In genomic region chr16:842061-842476, GRCh38 we compare ENCODE assay signal across 19 cellular contexts. TPM values are rescaled to one million over a fixed set of nuclear protein-coding genes. Genes with fewer than 3 reads are reported as not detected.
DNase-seq lines count a peak whose midpoint lies in the region; ATAC-seq, FAIRE-seq and TF ChIP-seq lines count a peak whose summit lies in the region.
"Had no signal": no experiment of that assay in that cellular context is flagged by ENCODE, and none has a peak within 500 bp of the region (broad histone marks: within the 10 kb centered on the region; RNA-seq: fewer than 3 reads in every experiment).

No MANE protein-coding gene starts in this region.

- FAIRE-seq in kidney (lab: Jason Lieb, UNC) (no peak), small intestine (lab: Jason Lieb, UNC) (no peak)

- no peak overlapping the region for H3K4me3 Mint-ChIP-seq in activated naive CD8-positive, alpha-beta T cell treated with anti-CD3 and anti-CD28 coated beads, Interleukin-2, amount 10 ng/mL, durations not matched to agents 7 days and 5 days
- no peak overlapping the region for H3K4me3 Mint-ChIP-seq in activated naive CD8-positive, alpha-beta T cell treated with anti-CD3 and anti-CD28 coated beads for 36 hours
- H3K4me3 Mint-ChIP-seq in activated CD8-positive, alpha-beta T cell treated with anti-CD3 and anti-CD28 coated beads, Interleukin-2, amount 10 ng/mL, durations not matched to agents 7 days and 5 days, result no peak overlapping the region
- H3K4me3 Mint-ChIP-seq in stimulated activated effector memory CD8-positive, alpha-beta T cell treated with anti-CD3 and anti-CD28 coated beads, Interleukin-12 subunit alpha, Interleukin-12 subunit beta, amount 100 ng/mL, for 72 hours, result no peak overlapping the region
- H3K4me3 Mint-ChIP-seq: activated T-cell treated with anti-CD3 and anti-CD28 coated beads, Interleukin-2, amount 50 U/mL, for 4 hours; neural progenitor cell had no signal

- no peak overlapping the region for H3K4me3 ChIP-seq in kidney (ENCODE audit: low read length in 2 of 2)
- H3K4me3 ChIP-seq in small intestine (ENCODE audit: low read depth in 1 of 2, low read length in 2 of 2), result no peak overlapping the region
- H3K4me3 ChIP-seq: coronary artery, neural progenitor cell, Peyer's patch, spleen had no signal

- H3K36me3 Mint-ChIP-seq in activated naive CD8-positive, alpha-beta T cell treated with anti-CD3 and anti-CD28 coated beads, Interleukin-2, amount 10 ng/mL, durations not matched to agents 7 days and 5 days, result no peaks in the 10 kb centered on the region
- no peaks in the 10 kb centered on the region for H3K36me3 Mint-ChIP-seq in activated naive CD8-positive, alpha-beta T cell treated with anti-CD3 and anti-CD28 coated beads for 36 hours
- no peaks in the 10 kb centered on the region for H3K36me3 Mint-ChIP-seq in activated CD8-positive, alpha-beta T cell treated with anti-CD3 and anti-CD28 coated beads, Interleukin-2, amount 10 ng/mL, durations not matched to agents 7 days and 5 days (ENCODE audit: low read depth)
- H3K36me3 Mint-ChIP-seq in stimulated activated effector memory CD8-positive, alpha-beta T cell treated with anti-CD3 and anti-CD28 coated beads, Interleukin-12 subunit alpha, Interleukin-12 subunit beta, amount 100 ng/mL, for 72 hours, result no peaks in the 10 kb centered on the region
- H3K36me3 Mint-ChIP-seq: neural progenitor cell had no signal

- no peaks in the 10 kb centered on the region for H3K27me3 Mint-ChIP-seq in activated naive CD8-positive, alpha-beta T cell treated with anti-CD3 and anti-CD28 coated beads, Interleukin-2, amount 10 ng/mL, durations not matched to agents 7 days and 5 days
- H3K27me3 Mint-ChIP-seq in activated naive CD8-positive, alpha-beta T cell treated with anti-CD3 and anti-CD28 coated beads for 36 hours, result no peaks in the 10 kb centered on the region
- no peaks in the 10 kb centered on the region for H3K27me3 Mint-ChIP-seq in activated CD8-positive, alpha-beta T cell treated with anti-CD3 and anti-CD28 coated beads, Interleukin-2, amount 10 ng/mL, durations not matched to agents 7 days and 5 days (ENCODE audit: low read depth)

- H3K4me1 Mint-ChIP-seq in activated naive CD8-positive, alpha-beta T cell treated with anti-CD3 and anti-CD28 coated beads, Interleukin-2, amount 10 ng/mL, durations not matched to agents 7 days and 5 days, result no peaks in the 10 kb centered on the region
- H3K4me1 Mint-ChIP-seq in activated naive CD8-positive, alpha-beta T cell treated with anti-CD3 and anti-CD28 coated beads for 36 hours, result no peaks in the 10 kb centered on the region
- H3K4me1 Mint-ChIP-seq in activated CD8-positive, alpha-beta T cell treated with anti-CD3 and anti-CD28 coated beads, Interleukin-2, amount 10 ng/mL, durations not matched to agents 7 days and 5 days (ENCODE audit: low read depth), result no peaks in the 10 kb centered on the region
- no peaks in the 10 kb centered on the region for H3K4me1 Mint-ChIP-seq in stimulated activated effector memory CD8-positive, alpha-beta T cell treated with anti-CD3 and anti-CD28 coated beads, Interleukin-12 subunit alpha, Interleukin-12 subunit beta, amount 100 ng/mL, for 72 hours

- peaks cover 1% of the 10 kb centered on the region for H3K9me3 Mint-ChIP-seq in activated naive CD8-positive, alpha-beta T cell treated with anti-CD3 and anti-CD28 coated beads, Interleukin-2, amount 10 ng/mL, durations not matched to agents 7 days and 5 days
- H3K9me3 Mint-ChIP-seq in activated naive CD8-positive, alpha-beta T cell treated with anti-CD3 and anti-CD28 coated beads for 36 hours, result peaks cover under 1% of the 10 kb centered on the region
- H3K9me3 Mint-ChIP-seq in activated CD8-positive, alpha-beta T cell treated with anti-CD3 and anti-CD28 coated beads, Interleukin-2, amount 10 ng/mL, durations not matched to agents 7 days and 5 days (ENCODE audit: insufficient read depth), result no peaks in the 10 kb centered on the region
- no peaks in the 10 kb centered on the region for H3K9me3 Mint-ChIP-seq in stimulated activated effector memory CD8-positive, alpha-beta T cell treated with anti-CD3 and anti-CD28 coated beads, Interleukin-12 subunit alpha, Interleukin-12 subunit beta, amount 100 ng/mL, for 72 hours
- H3K9me3 Mint-ChIP-seq: activated T-cell treated with anti-CD3 and anti-CD28 coated beads, Interleukin-2, amount 50 U/mL, for 4 hours had no signal

- TF ChIP-seq CTCF in kidney (IDR thresholded peaks at IDR 0.05; ENCODE audit: borderline replicate concordance, extremely low read depth, insufficient read depth), result no peak

- intact Hi-C loops in kidney (cut with DNase I), result no loop called here

- no peaks in the 10 kb centered on the region for H3K27me3 ChIP-seq in small intestine (ENCODE audit: control insufficient read depth in 2 of 2, insufficient read depth in 2 of 2, low read length in 2 of 2)
- H3K27me3 ChIP-seq: neural progenitor cell, Peyer's patch had no signal

- H3K9me3 ChIP-seq in kidney (ENCODE audit: control insufficient read depth in 1 of 2, low read length in 2 of 2), result no peaks in the 10 kb centered on the region
- no peaks in the 10 kb centered on the region for H3K9me3 ChIP-seq in small intestine (ENCODE audit: control insufficient read depth, low read depth)

- no peak overlapping the region for H3K27ac Mint-ChIP-seq in activated naive CD8-positive, alpha-beta T cell treated with anti-CD3 and anti-CD28 coated beads, Interleukin-2, amount 10 ng/mL, durations not matched to agents 7 days and 5 days
- no peak overlapping the region for H3K27ac Mint-ChIP-seq in activated naive CD8-positive, alpha-beta T cell treated with anti-CD3 and anti-CD28 coated beads for 36 hours
- H3K27ac Mint-ChIP-seq in activated CD8-positive, alpha-beta T cell treated with anti-CD3 and anti-CD28 coated beads, Interleukin-2, amount 10 ng/mL, durations not matched to agents 7 days and 5 days, result peak overlapping the region; percentile 43
- no peak overlapping the region for H3K27ac Mint-ChIP-seq in stimulated activated effector memory CD8-positive, alpha-beta T cell treated with anti-CD3 and anti-CD28 coated beads, Interleukin-12 subunit alpha, Interleukin-12 subunit beta, amount 100 ng/mL, for 72 hours
- H3K27ac Mint-ChIP-seq: neural progenitor cell had no signal

- POLR2A ChIA-PET in activated naive CD8-positive, alpha-beta T cell treated with anti-CD3 and anti-CD28 coated beads, Interleukin-2, amount 10 ng/mL, durations not matched to agents 7 days and 5 days (lab: Charles Lee), result no interaction called here
- POLR2A ChIA-PET in activated CD8-positive, alpha-beta T cell treated with anti-CD3 and anti-CD28 coated beads, Interleukin-2, amount 10 ng/mL, durations not matched to agents 7 days and 5 days (lab: Charles Lee), result no interaction called here

- WGBS in small intestine, 3 donors, result 52 to 75% (median 73%) methylated on average over 17 to 19 of the region's 19 CpGs

- no peak for DNase-seq in activated naive CD8-positive, alpha-beta T cell treated with anti-CD3 and anti-CD28 coated beads, Interleukin-2, amount 10 ng/mL, durations not matched to agents 7 days and 5 days
- no peak for DNase-seq in activated naive CD8-positive, alpha-beta T cell treated with anti-CD3 and anti-CD28 coated beads for 36 hours
- DNase-seq in activated CD8-positive, alpha-beta T cell treated with anti-CD3 and anti-CD28 coated beads, Interleukin-2, amount 10 ng/mL, durations not matched to agents 7 days and 5 days, result peak; percentile 30
- DNase-seq in kidney (peak; percentile 70), small intestine (peak; percentile 5), GM19238 (ENCODE audit: insufficient read length, low spot score) (no peak)
- no peak for DNase-seq in effector CD8-positive, alpha-beta T cell (lab: John Stamatoyannopoulos, UW)
- DNase-seq in stimulated activated effector memory CD8-positive, alpha-beta T cell treated with anti-CD3 and anti-CD28 coated beads, Interleukin-12 subunit alpha, Interleukin-12 subunit beta, amount 100 ng/mL, for 72 hours (ENCODE audit: low spot score in 2 of 2), result no peak
- DNase-seq: activated T-cell treated with anti-CD3 and anti-CD28 coated beads, Interleukin-2, amount 50 U/mL, for 4 hours; NCI-H187 treated with DMSO at 0.1 percent for 48 hours; NCI-H526; Peyer's patch; spleen had no signal

- H3K27ac ChIP-seq in kidney (ENCODE audit: low read depth in 2 of 2, low read length in 2 of 2) (no peak overlapping the region), small intestine (ENCODE audit: low read depth in 1 of 2, low read length in 1 of 2) (no peak overlapping the region)
- H3K27ac ChIP-seq: coronary artery, neural progenitor cell, Peyer's patch, spleen had no signal

- H3K4me1 ChIP-seq in kidney (ENCODE audit: control insufficient read depth in 1 of 2, insufficient read depth in 1 of 2, low read depth in 1 of 2, low read length in 2 of 2) (no peaks in the 10 kb centered on the region), small intestine (ENCODE audit: control insufficient read depth in 2 of 2, insufficient read depth in 1 of 2, low read depth in 1 of 2, low read length in 1 of 2) (no peaks in the 10 kb centered on the region)
- H3K4me1 ChIP-seq: neural progenitor cell, Peyer's patch had no signal

- H3K36me3 ChIP-seq in kidney (ENCODE audit: control insufficient read depth in 1 of 2, insufficient read depth in 2 of 2, low read length in 2 of 2), result no peaks in the 10 kb centered on the region
- no peaks in the 10 kb centered on the region for H3K36me3 ChIP-seq in small intestine (ENCODE audit: control insufficient read depth in 2 of 2, insufficient read depth in 2 of 2, low read length in 2 of 2)
- H3K36me3 ChIP-seq: neural progenitor cell, Peyer's patch, spleen had no signal

- no peak overlapping the region for H3K9ac ChIP-seq in kidney (ENCODE audit: low read length in 2 of 2)
- H3K9ac ChIP-seq: neural progenitor cell had no signal

- peak; percentile 30 for ATAC-seq in activated naive CD8-positive, alpha-beta T cell treated with anti-CD3 and anti-CD28 coated beads, Interleukin-2, amount 10 ng/mL, durations not matched to agents 7 days and 5 days (ENCODE audit: low read depth)
- ATAC-seq in activated CD8-positive, alpha-beta T cell treated with anti-CD3 and anti-CD28 coated beads, Interleukin-2, amount 10 ng/mL, durations not matched to agents 7 days and 5 days, result peak; percentile 63
- no peak for ATAC-seq in stimulated activated effector memory CD8-positive, alpha-beta T cell treated with anti-CD3 and anti-CD28 coated beads, Interleukin-12 subunit alpha, Interleukin-12 subunit beta, amount 100 ng/mL, for 72 hours

- CTCF ChIA-PET in activated CD8-positive, alpha-beta T cell treated with anti-CD3 and anti-CD28 coated beads, Interleukin-2, amount 10 ng/mL, durations not matched to agents 7 days and 5 days (lab: Charles Lee), result no interaction called here

RNA-seq across cellular contexts. Expression of gene GNG13, which starts 41.5 kb away (rescaled TPM):
- not detected for total RNA-seq in activated naive CD8-positive, alpha-beta T cell treated with anti-CD3 and anti-CD28 coated beads, Interleukin-2, amount 10 ng/mL, durations not matched to agents 7 days and 5 days
- total RNA-seq in activated naive CD8-positive, alpha-beta T cell treated with anti-CD3 and anti-CD28 coated beads for 36 hours, result not detected
- total RNA-seq in activated CD8-positive, alpha-beta T cell treated with anti-CD3 and anti-CD28 coated beads, Interleukin-2, amount 10 ng/mL, durations not matched to agents 7 days and 5 days, result not detected
- total RNA-seq in kidney, result not detected
- not detected for polyA plus RNA-seq in kidney (ENCODE audit: insufficient read depth, low read depth, low replicate concordance)
- polyA plus RNA-seq in small intestine, result 1 to 10 TPM in 2 of 3 donors, under 1 TPM in 1; 0.73 to 3.0 (median 2.9) TPM
- total RNA-seq: activated T-cell treated with anti-CD3 and anti-CD28 coated beads, Interleukin-2, amount 50 U/mL, for 4 hours; fibroblast of lung; lung microvascular endothelial cell; spleen; T-helper 2 cell treated with Interferon-gamma antibody and Interleukin-4, amounts not matched to agents 100 ng/mL and 5 ng/mL, for 36 hours had no signal
- polyA plus RNA-seq: adipose tissue, fibroblast of lung, spleen had no signal

RNA-seq across cellular contexts. Expression of gene CHTF18, which starts 53.6 kb away (rescaled TPM):
- total RNA-seq in activated naive CD8-positive, alpha-beta T cell treated with anti-CD3 and anti-CD28 coated beads, Interleukin-2, amount 10 ng/mL, durations not matched to agents 7 days and 5 days, result 10 to 100 TPM; 92.8 to 94.2 TPM
- 100 to 1,000 TPM in 1 of 2 experiments, 10 to 100 TPM in 1; 98.3 to 100 TPM for total RNA-seq in activated naive CD8-positive, alpha-beta T cell treated with anti-CD3 and anti-CD28 coated beads for 36 hours
- 100 to 1,000 TPM; 102 to 126 TPM for total RNA-seq in activated CD8-positive, alpha-beta T cell treated with anti-CD3 and anti-CD28 coated beads, Interleukin-2, amount 10 ng/mL, durations not matched to agents 7 days and 5 days
- 16.0 TPM for total RNA-seq in kidney
- polyA plus RNA-seq in kidney (ENCODE audit: insufficient read depth, low read depth, low replicate concordance) (4.2 TPM), small intestine (10 to 100 TPM in 1 of 3 donors, 1 to 10 TPM in 2; 5.6 to 24.6 (median 8.4) TPM)

RNA-seq across cellular contexts. Expression of gene RPUSD1, which starts 53.9 kb away (rescaled TPM):
- total RNA-seq in activated naive CD8-positive, alpha-beta T cell treated with anti-CD3 and anti-CD28 coated beads, Interleukin-2, amount 10 ng/mL, durations not matched to agents 7 days and 5 days, result 10 to 100 TPM; 25.1 to 26.6 TPM
- 10 to 100 TPM; 41.8 to 42.3 TPM for total RNA-seq in activated naive CD8-positive, alpha-beta T cell treated with anti-CD3 and anti-CD28 coated beads for 36 hours
- 10 to 100 TPM; 25.9 to 30.1 TPM for total RNA-seq in activated CD8-positive, alpha-beta T cell treated with anti-CD3 and anti-CD28 coated beads, Interleukin-2, amount 10 ng/mL, durations not matched to agents 7 days and 5 days
- total RNA-seq in kidney, result 16.9 TPM
- 15.1 TPM for polyA plus RNA-seq in kidney (ENCODE audit: insufficient read depth, low read depth, low replicate concordance)
- polyA plus RNA-seq in small intestine, result 10 to 100 TPM; 20.8 to 26.2 (median 22.4) TPM

Comparison
In these comparisons a context has a peak if more than half of its experiments do, and no peak if none do; other contexts are left out.
1. DNase-seq: peak in activated CD8-positive, alpha-beta T cell treated with anti-CD3 and anti-CD28 coated beads, Interleukin-2, amount 10 ng/mL, durations not matched to agents 7 days and 5 days (single experiment), kidney (single experiment) and small intestine (single experiment); none in activated naive CD8-positive, alpha-beta T cell treated with anti-CD3 and anti-CD28 coated beads, Interleukin-2, amount 10 ng/mL, durations not matched to agents 7 days and 5 days (single experiment), activated naive CD8-positive, alpha-beta T cell treated with anti-CD3 and anti-CD28 coated beads for 36 hours (single experiment), effector CD8-positive, alpha-beta T cell (single experiment), GM19238 (single experiment) and stimulated activated effector memory CD8-positive, alpha-beta T cell treated with anti-CD3 and anti-CD28 coated beads, Interleukin-12 subunit alpha, Interleukin-12 subunit beta, amount 100 ng/mL, for 72 hours (0 of 2).